In the genomic region with DNA sequence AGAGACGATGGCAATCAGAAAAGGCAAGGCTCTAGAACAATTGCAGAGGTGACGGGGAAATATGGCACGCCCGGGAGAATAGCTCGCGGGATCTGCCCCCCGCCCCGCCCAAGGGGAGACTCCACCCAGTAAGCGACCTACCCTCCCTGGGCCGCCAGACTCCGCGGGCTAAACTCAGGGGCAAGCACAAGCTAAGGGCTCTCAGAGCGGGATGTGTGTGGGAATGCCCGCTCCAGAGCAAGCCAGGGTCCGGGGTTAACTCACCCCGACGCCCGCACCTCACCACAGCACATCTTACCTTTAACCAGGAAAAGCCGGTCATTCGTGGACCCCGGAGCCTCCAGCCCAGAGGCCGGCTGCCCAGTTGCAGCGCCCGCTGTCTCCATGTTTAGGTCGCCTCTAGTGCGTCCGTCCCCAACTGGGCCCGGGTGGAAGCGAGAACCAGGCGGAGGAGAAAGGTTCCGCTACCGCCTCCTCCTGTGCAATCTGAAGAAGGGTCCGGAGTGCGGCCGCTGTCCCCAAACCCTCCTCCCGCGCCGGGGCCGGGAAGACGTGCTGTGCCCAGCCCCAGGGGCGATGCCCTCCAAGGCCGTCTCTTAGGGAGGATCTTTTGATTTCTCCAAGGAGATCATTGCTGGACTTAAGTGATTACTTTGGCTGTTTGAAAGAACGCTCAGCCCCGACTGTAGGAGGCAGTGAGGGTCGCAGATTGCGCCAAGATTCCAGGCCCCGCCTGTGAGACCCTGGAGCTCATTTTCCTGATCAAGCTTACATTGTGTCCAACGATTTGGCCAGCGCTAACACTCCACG, we compare ENCODE assay signal across 8 cellular contexts. TPM values are rescaled to one million over a fixed set of nuclear protein-coding genes. Genes with fewer than 3 reads are reported as not detected.
A peak's percentile ranks its signal among the peaks of the same experiment; 100 is the strongest.
DNase-seq lines count a peak whose midpoint lies in the region; ATAC-seq and TF ChIP-seq lines count a peak whose summit lies in the region.

TSS of gene TMEM242 (minus strand) at position 406 of the 810 bp plus-strand sequence. CDS start at position 386, 20 bp downstream.

- CTCF ChIA-PET in activated CD4-positive, alpha-beta T cell treated with anti-CD3 and anti-CD28 coated beads, Interleukin-2, amount 10 ng/mL, durations not matched to agents 7 days and 5 days (lab: Charles Lee) = interaction anchor here (1.0 to 3.1 kb wide), 9 partner anchors 9 to 345 kb away, joined by 3 to 14 read pairs (median 4); no protein-coding TSS in a partner anchor

- H3K4ac ChIP-seq in mesendoderm (ENCODE audit: low read depth, low read length) = peak within 1 kb of the TSS; percentile 61

- POLR2A ChIA-PET in activated CD4-positive, alpha-beta T cell treated with anti-CD3 and anti-CD28 coated beads, Interleukin-2, amount 10 ng/mL, durations not matched to agents 7 days and 5 days (lab: Charles Lee) = interaction anchor here (0.6 to 1.0 kb wide), 2 partner anchors 57 to 540 kb away, joined by 3 to 10 read pairs; no protein-coding TSS in a partner anchor

- H3K23ac ChIP-seq in mesendoderm (ENCODE audit: low read length) = no peak within 1 kb of the TSS

- peak; percentile 70 for DNase-seq in AG09309 (ENCODE audit: low read depth)
- DNase-seq in activated CD4-positive, alpha-beta T cell treated with anti-CD3 and anti-CD28 coated beads, Interleukin-2, amount 10 ng/mL, durations not matched to agents 7 days and 5 days = peak; percentile 89
- DNase-seq in mesendoderm = peak; percentile 97
- DNase-seq in stimulated activated CD8-positive, alpha-beta memory T cell treated with anti-CD3 and anti-CD28 coated beads, Interleukin-15, amount 100 ng/mL, for 24 hours (ENCODE audit: low read depth) = peak; percentile 79
- no peak for DNase-seq in NCI-H187 (lab: John Stamatoyannopoulos, UW)

- H3K4me2 ChIP-seq in mesendoderm (ENCODE audit: low read length) = peak within 1 kb of the TSS; percentile 65

- H3K4me1 ChIP-seq in ectodermal cell (ENCODE audit: control insufficient read depth, insufficient read depth, low read length) (no peaks in the 10 kb centered on the region), mesendoderm (ENCODE audit: control insufficient read depth, low read depth, low read length) (peaks cover 3% of the 10 kb centered on the region)

- peaks cover 2% of the 10 kb centered on the region for H3K79me2 ChIP-seq in mesendoderm (ENCODE audit: control insufficient read depth, insufficient read depth, low read length)

- 0% methylated on average over 50 of the region's 50 CpGs for WGBS in ectodermal cell, 2 experiments
- no CpG with 5 or more reads among the region's 50 CpGs for WGBS in mesendoderm (ENCODE audit: extremely low coverage, insufficient coverage, low lambda C conversion rate)

- H3K4me1 Mint-ChIP-seq in activated CD4-positive, alpha-beta T cell treated with anti-CD3 and anti-CD28 coated beads, Interleukin-2, amount 10 ng/mL, durations not matched to agents 7 days and 5 days = peaks cover 31% of the 10 kb centered on the region

- H3K9me3 ChIP-seq in ectodermal cell (ENCODE audit: control insufficient read depth, low read length) = no peaks in the 10 kb centered on the region

- H2BK15ac ChIP-seq in mesendoderm (replicated peaks; ENCODE audit: low read depth) = no peak within 1 kb of the TSS

- H3K9me3 Mint-ChIP-seq in activated CD4-positive, alpha-beta T cell treated with anti-CD3 and anti-CD28 coated beads, Interleukin-2, amount 10 ng/mL, durations not matched to agents 7 days and 5 days = no peaks in the 10 kb centered on the region

- H3K27ac ChIP-seq in ectodermal cell (ENCODE audit: insufficient read depth, low read depth, low read length, poor library complexity, severe bottlenecking) (peak within 1 kb of the TSS; percentile 74), mesendoderm (ENCODE audit: low read depth, low read length) (peak within 1 kb of the TSS; percentile 32)

- H3K4me3 Mint-ChIP-seq in activated CD4-positive, alpha-beta T cell treated with anti-CD3 and anti-CD28 coated beads, Interleukin-2, amount 10 ng/mL, durations not matched to agents 7 days and 5 days = peak within 1 kb of the TSS; percentile 98

- peak within 1 kb of the TSS; percentile 70 for H3K9ac ChIP-seq in mesendoderm (ENCODE audit: low read length)

- H3K56ac ChIP-seq in mesendoderm (ENCODE audit: low read length) = peak within 1 kb of the TSS; percentile 85

- peaks cover 5% of the 10 kb centered on the region for H3K36me3 ChIP-seq in ectodermal cell (ENCODE audit: control insufficient read depth, insufficient read depth, low read length)
- H3K36me3 ChIP-seq in mesendoderm (ENCODE audit: control insufficient read depth, insufficient read depth, low read length) = no peaks in the 10 kb centered on the region

- no peak within 1 kb of the TSS for H2AK5ac ChIP-seq in mesendoderm (ENCODE audit: low read length)

- H3K27me3 Mint-ChIP-seq in activated CD4-positive, alpha-beta T cell treated with anti-CD3 and anti-CD28 coated beads, Interleukin-2, amount 10 ng/mL, durations not matched to agents 7 days and 5 days = peaks cover 30% of the 10 kb centered on the region

- TF ChIP-seq CTCF in AG09309 (IDR thresholded peaks at IDR 0.05; ENCODE audit: control insufficient read depth, insufficient read depth, low read depth, low read length, missing control alignments) = peak; percentile 29

- H3K27ac Mint-ChIP-seq in activated CD4-positive, alpha-beta T cell treated with anti-CD3 and anti-CD28 coated beads, Interleukin-2, amount 10 ng/mL, durations not matched to agents 7 days and 5 days = peak within 1 kb of the TSS; percentile 91

- H3K27me3 ChIP-seq in ectodermal cell (ENCODE audit: control insufficient read depth, insufficient read depth, low read length, poor library complexity, severe bottlenecking) (peaks cover 16% of the 10 kb centered on the region), mesendoderm (ENCODE audit: insufficient read depth, low read length, poor library complexity) (no peaks in the 10 kb centered on the region)

- peak within 1 kb of the TSS; percentile 15 for H3K18ac ChIP-seq in mesendoderm (ENCODE audit: low read length)

- H4K8ac ChIP-seq in mesendoderm (ENCODE audit: low read depth, low read length) = no peak within 1 kb of the TSS

- peaks cover 13% of the 10 kb centered on the region for H3K36me3 Mint-ChIP-seq in activated CD4-positive, alpha-beta T cell treated with anti-CD3 and anti-CD28 coated beads, Interleukin-2, amount 10 ng/mL, durations not matched to agents 7 days and 5 days (ENCODE audit: low read depth)

- H2BK120ac ChIP-seq in mesendoderm (ENCODE audit: low read depth, low read length) = no peak within 1 kb of the TSS

- no peaks in the 10 kb centered on the region for H3K79me1 ChIP-seq in mesendoderm (ENCODE audit: low read length)

- H2BK5ac ChIP-seq in mesendoderm (ENCODE audit: low read length) = no peak within 1 kb of the TSS

- peak within 1 kb of the TSS; percentile 59 for H3K4me3 ChIP-seq in AG09309 (ENCODE audit: control insufficient read depth, low read depth, low read length)
- peak within 1 kb of the TSS; percentile 96 for H3K4me3 ChIP-seq in ectodermal cell (ENCODE audit: insufficient read depth, low read depth, low read length)
- peak within 1 kb of the TSS; percentile 77 for H3K4me3 ChIP-seq in mesendoderm (ENCODE audit: low read length)

- ATAC-seq in GM19351 (IDR thresholded peaks at IDR 0.05; ENCODE audit: unreplicated experiment) (peak; percentile 87), HG03521 (IDR thresholded peaks at IDR 0.05; ENCODE audit: unreplicated experiment) (peak; percentile 88)

- H4K5ac ChIP-seq in mesendoderm (ENCODE audit: low read length) = peak within 1 kb of the TSS; percentile 64

RNA-seq across cellular contexts. Expression of gene TMEM242, which starts in this region (rescaled TPM):
- 1 to 10 TPM; 7.9 to 9.0 TPM for total RNA-seq in activated CD4-positive, alpha-beta T cell treated with anti-CD3 and anti-CD28 coated beads, Interleukin-2, amount 10 ng/mL, durations not matched to agents 7 days and 5 days
- polyA plus RNA-seq in ectodermal cell (2013, experiment 1 of 4) = 10.2 TPM
- polyA plus RNA-seq in ectodermal cell (2013, experiment 2 of 4) = 13.2 TPM
- polyA plus RNA-seq in ectodermal cell (2013, experiment 3 of 4) = 8.9 TPM
- 10.7 TPM for polyA plus RNA-seq in ectodermal cell (2013, experiment 4 of 4)
- 4.4 TPM for polyA plus RNA-seq in mesendoderm (2013, experiment 1 of 2)
- polyA plus RNA-seq in mesendoderm (2013, experiment 2 of 2) = 4.6 TPM

Comparison
In these comparisons a context has a peak if more than half of its experiments do, and no peak if none do; other contexts are left out.
1. DNase-seq: peak in AG09309 (single experiment), activated CD4-positive, alpha-beta T cell treated with anti-CD3 and anti-CD28 coated beads, Interleukin-2, amount 10 ng/mL, durations not matched to agents 7 days and 5 days (single experiment), mesendoderm (single experiment) and stimulated activated CD8-positive, alpha-beta memory T cell treated with anti-CD3 and anti-CD28 coated beads, Interleukin-15, amount 100 ng/mL, for 24 hours (single experiment); none in NCI-H187 (0 of 2).
2. Peak in every context shown above with its lines, with median percentiles within 50 percentile points of each other: H3K4me3 ChIP-seq.